In genomic region chr1:160472112-160472511, GRCh38 we compare ENCODE assay signal across 36 cellular contexts. TPM values are rescaled to one million over a fixed set of nuclear protein-coding genes. Genes with fewer than 3 reads are reported as not detected.
"Had no signal": no experiment of that assay in that cellular context is flagged by ENCODE, and none has a peak within 500 bp of the region (broad histone marks: within the 10 kb centered on the region; RNA-seq: fewer than 3 reads in every experiment).

No MANE protein-coding gene starts in this region.

- H3K27ac Mint-ChIP-seq: activated B cell treated with CpG ODN at 0.5 μM for 24 hours; activated CD4-positive, alpha-beta memory T cell treated with anti-CD3 and anti-CD28 coated beads for 36 hours; activated CD8-positive, alpha-beta memory T cell treated with anti-CD3 and anti-CD28 coated beads, Interleukin-2, amount 10 ng/mL, durations not matched to agents 7 days and 5 days; activated CD8-positive, alpha-beta T cell treated with anti-CD3 and anti-CD28 coated beads, Interleukin-2, amount 10 ng/mL, durations not matched to agents 7 days and 5 days; activated naive CD4-positive, alpha-beta T cell treated with anti-CD3 and anti-CD28 coated beads for 36 hours; activated naive CD4-positive, alpha-beta T cell treated with anti-CD3 and anti-CD28 coated beads, Interleukin-2, amount 50 U/mL, for 24 hours; activated naive CD8-positive, alpha-beta T cell treated with anti-CD3 and anti-CD28 coated beads for 36 hours; activated naive CD8-positive, alpha-beta T cell treated with anti-CD3 and anti-CD28 coated beads, Interleukin-2, amount 50 U/mL, for 24 hours; activated T-helper 1 cell treated with anti-CD3 and anti-CD28 coated beads, Interleukin-12 subunit alpha, Interleukin-12 subunit beta, Interleukin-2, Interleukin-4 antibody, amounts not matched to agents 30 ng/mL and 10 ng/mL and 1 ng/mL, durations not matched to agents 14 hours and 24 hours and 36 hours; activated T-helper 2 cell treated with anti-CD3 and anti-CD28 coated beads, Interferon-gamma antibody, Interleukin-2, Interleukin-4, amounts not matched to agents 10 μg/mL and 5 μg/mL and 100 μg/mL, durations not matched to agents 14 hours and 24 hours and 36 hours; effector memory CD8-positive, alpha-beta T cell; T-helper 2 cell treated with Interferon-gamma antibody and Interleukin-4, amounts not matched to agents 5 μg/mL and 100 μg/mL, for 36 hours had no signal

- H3K9me3 ChIP-seq: adrenal gland, body of pancreas, esophagus muscularis mucosa, gastrocnemius medialis, heart left ventricle had no signal

- H3K9me3 Mint-ChIP-seq: activated B cell treated with CpG ODN at 0.5 μM for 24 hours; activated CD4-positive, alpha-beta memory T cell treated with anti-CD3 and anti-CD28 coated beads for 36 hours; activated naive CD4-positive, alpha-beta T cell treated with anti-CD3 and anti-CD28 coated beads for 36 hours; activated naive CD4-positive, alpha-beta T cell treated with anti-CD3 and anti-CD28 coated beads, Interleukin-2, amount 50 U/mL, for 24 hours; activated naive CD8-positive, alpha-beta T cell treated with anti-CD3 and anti-CD28 coated beads for 36 hours; effector memory CD8-positive, alpha-beta T cell; T-helper 2 cell treated with Interferon-gamma antibody and Interleukin-4, amounts not matched to agents 5 μg/mL and 100 μg/mL, for 36 hours had no signal

- DNase-seq: activated B cell treated with CpG ODN at 0.5 μM for 24 hours; activated CD4-positive, alpha-beta memory T cell treated with anti-CD3 and anti-CD28 coated beads for 36 hours; activated CD4-positive, alpha-beta T cell treated with anti-CD3 and anti-CD28 coated beads for 48 hours; activated CD4-positive, alpha-beta T cell treated with anti-CD3 and anti-CD28 coated beads, Interleukin-2, amount 50 U/mL, for 1 hour; activated CD8-positive, alpha-beta memory T cell treated with anti-CD3 and anti-CD28 coated beads, Interleukin-2, amount 10 ng/mL, durations not matched to agents 7 days and 5 days; activated CD8-positive, alpha-beta memory T cell treated with anti-CD3 and anti-CD28 coated beads, Interleukin-2, amount 50 U/mL, for 4 hours; activated CD8-positive, alpha-beta T cell treated with anti-CD3 and anti-CD28 coated beads, Interleukin-2, amount 10 ng/mL, durations not matched to agents 7 days and 5 days; activated effector memory CD4-positive, alpha-beta T cell treated with anti-CD3 and anti-CD28 coated beads, Interleukin-2, amount 50 U/mL, for 16 hours; activated naive CD4-positive, alpha-beta T cell treated with anti-CD3 and anti-CD28 coated beads for 36 hours; activated naive CD8-positive, alpha-beta T cell treated with anti-CD3 and anti-CD28 coated beads for 36 hours; activated naive CD8-positive, alpha-beta T cell treated with anti-CD3 and anti-CD28 coated beads, Interleukin-2, amount 50 U/mL, for 24 hours; activated T-cell treated with anti-CD3 and anti-CD28 coated beads, Interleukin-2, amount 50 U/mL, for 1 hour; activated T-cell treated with anti-CD3 and anti-CD28 coated beads, Interleukin-2, amount 50 U/mL, for 48 hours; adrenal gland; amygdala; aorta; body of pancreas; caudate nucleus; cortex of kidney; dermis blood vessel endothelial cell; effector CD4-positive, alpha-beta T cell; effector memory CD8-positive, alpha-beta T cell; erythroblast; foreskin keratinocyte; gastrocnemius medialis; glutamatergic neuron; heart left ventricle; T1000; WERI-Rb-1 had no signal

- ATAC-seq: activated naive CD8-positive, alpha-beta T cell treated with anti-CD3 and anti-CD28 coated beads, Interleukin-2, amount 50 U/mL, for 24 hours; body of pancreas; foreskin keratinocyte; gastrocnemius medialis; heart left ventricle had no signal

- H3K4me1 ChIP-seq: adrenal gland, body of pancreas, esophagus muscularis mucosa, foreskin keratinocyte, gastrocnemius medialis had no signal

- H3K4me3 Mint-ChIP-seq: activated B cell treated with CpG ODN at 0.5 μM for 24 hours; activated CD4-positive, alpha-beta memory T cell treated with anti-CD3 and anti-CD28 coated beads for 36 hours; activated CD8-positive, alpha-beta memory T cell treated with anti-CD3 and anti-CD28 coated beads, Interleukin-2, amount 10 ng/mL, durations not matched to agents 7 days and 5 days; activated CD8-positive, alpha-beta T cell treated with anti-CD3 and anti-CD28 coated beads, Interleukin-2, amount 10 ng/mL, durations not matched to agents 7 days and 5 days; activated naive CD4-positive, alpha-beta T cell treated with anti-CD3 and anti-CD28 coated beads for 36 hours; activated naive CD4-positive, alpha-beta T cell treated with anti-CD3 and anti-CD28 coated beads, Interleukin-2, amount 50 U/mL, for 24 hours; activated naive CD8-positive, alpha-beta T cell treated with anti-CD3 and anti-CD28 coated beads for 36 hours; activated naive CD8-positive, alpha-beta T cell treated with anti-CD3 and anti-CD28 coated beads, Interleukin-2, amount 50 U/mL, for 24 hours; activated T-helper 1 cell treated with anti-CD3 and anti-CD28 coated beads, Interleukin-12 subunit alpha, Interleukin-12 subunit beta, Interleukin-2, Interleukin-4 antibody, amounts not matched to agents 30 ng/mL and 10 ng/mL and 1 ng/mL, durations not matched to agents 14 hours and 24 hours and 36 hours; effector memory CD8-positive, alpha-beta T cell; T-helper 2 cell treated with Interferon-gamma antibody and Interleukin-4, amounts not matched to agents 5 μg/mL and 100 μg/mL, for 36 hours had no signal

- H3K36me3 ChIP-seq: adrenal gland, esophagus muscularis mucosa, gastrocnemius medialis, heart left ventricle, WERI-Rb-1 had no signal

- FAIRE-seq: colon had no signal

- H3K27me3 Mint-ChIP-seq: activated B cell treated with CpG ODN at 0.5 μM for 24 hours; activated CD4-positive, alpha-beta memory T cell treated with anti-CD3 and anti-CD28 coated beads for 36 hours; activated CD8-positive, alpha-beta memory T cell treated with anti-CD3 and anti-CD28 coated beads, Interleukin-2, amount 10 ng/mL, durations not matched to agents 7 days and 5 days; activated naive CD4-positive, alpha-beta T cell treated with anti-CD3 and anti-CD28 coated beads, Interleukin-2, amount 50 U/mL, for 24 hours; activated naive CD8-positive, alpha-beta T cell treated with anti-CD3 and anti-CD28 coated beads for 36 hours; activated naive CD8-positive, alpha-beta T cell treated with anti-CD3 and anti-CD28 coated beads, Interleukin-2, amount 50 U/mL, for 24 hours; effector memory CD8-positive, alpha-beta T cell had no signal

- H3K27ac ChIP-seq: adrenal gland, body of pancreas, esophagus muscularis mucosa, foreskin keratinocyte, gastrocnemius medialis, heart left ventricle, WERI-Rb-1 had no signal

- H3K4me3 ChIP-seq: adrenal gland, body of pancreas, esophagus muscularis mucosa, gastrocnemius medialis, heart left ventricle had no signal

- H3K27me3 ChIP-seq: adrenal gland, body of pancreas, esophagus muscularis mucosa had no signal

RNA-seq across cellular contexts. Expression of gene SLAMF6, which starts 50.9 kb away (rescaled TPM):
- total RNA-seq: chondrocyte, dermis blood vessel endothelial cell, foreskin keratinocyte had no signal
- polyA plus RNA-seq: foreskin keratinocyte had no signal
